ENCODE assay signal across 8 cellular contexts in the genomic region with DNA sequence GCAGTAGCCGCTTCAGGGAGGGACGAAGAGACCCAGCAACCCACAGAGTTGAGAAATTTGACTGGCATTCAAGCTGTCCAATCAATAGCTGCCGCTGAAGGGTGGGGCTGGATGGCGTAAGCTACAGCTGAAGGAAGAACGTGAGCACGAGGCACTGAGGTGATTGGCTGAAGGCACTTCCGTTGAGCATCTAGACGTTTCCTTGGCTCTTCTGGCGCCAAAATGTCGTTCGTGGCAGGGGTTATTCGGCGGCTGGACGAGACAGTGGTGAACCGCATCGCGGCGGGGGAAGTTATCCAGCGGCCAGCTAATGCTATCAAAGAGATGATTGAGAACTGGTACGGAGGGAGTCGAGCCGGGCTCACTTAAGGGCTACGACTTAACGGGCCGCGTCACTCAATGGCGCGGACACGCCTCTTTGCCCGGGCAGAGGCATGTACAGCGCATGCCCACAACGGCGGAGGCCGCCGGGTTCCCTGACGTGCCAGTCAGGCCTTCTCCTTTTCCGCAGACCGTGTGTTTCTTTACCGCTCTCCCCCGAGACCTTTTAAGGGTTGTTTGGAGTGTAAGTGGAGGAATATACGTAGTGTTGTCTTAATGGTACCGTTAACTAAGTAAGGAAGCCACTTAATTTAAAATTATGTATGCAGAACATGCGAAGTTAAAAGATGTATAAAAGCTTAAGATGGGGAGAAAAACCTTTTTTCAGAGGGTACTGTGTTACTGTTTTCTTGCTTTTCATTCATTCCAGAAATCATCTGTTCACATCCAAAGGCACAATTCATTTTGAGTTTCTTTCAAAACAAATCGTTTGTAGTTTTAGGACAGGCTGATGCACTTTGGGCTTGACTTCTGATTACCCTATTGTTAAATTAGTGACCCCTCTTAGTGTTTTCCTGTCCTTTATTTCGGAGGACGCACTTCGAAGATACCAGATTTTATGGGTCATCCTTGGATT. TPM values are rescaled to one million over a fixed set of nuclear protein-coding genes. Genes with fewer than 3 reads are reported as not detected.
DNase-seq lines count a peak whose midpoint lies in the region; ATAC-seq, FAIRE-seq and TF ChIP-seq lines count a peak whose summit lies in the region.

Gene MLH1 (plus strand): TSS at position 193 of the 958 bp plus-strand sequence. CDS start 30 bp downstream, at position 223.

- H3K9me3 ChIP-seq in MG63 (no peaks in the 10 kb centered on the region), pancreas (no peaks in the 10 kb centered on the region), transverse colon (no peaks in the 10 kb centered on the region)

- H3K27me3 ChIP-seq in MG63 (no peaks in the 10 kb centered on the region), pancreas (no peaks in the 10 kb centered on the region), transverse colon (no peaks in the 10 kb centered on the region)

- no peak for TF ChIP-seq CTCF in pancreas (IDR thresholded peaks at IDR 0.05)
- TF ChIP-seq CTCF in transverse colon (IDR thresholded peaks at IDR 0.05): no peak

- DNase-seq in EL (peak; percentile 100), H54 (ENCODE audit: insufficient read length, low spot score) (peak; percentile 72), MG63 (peak; percentile 88), glomerular endothelial cell (ENCODE audit: extremely low read depth, low read depth, low spot score) (peak; percentile 100), pancreas (peak; percentile 93 to 100 (median 96)), transverse colon (peak; percentile 100), NCI-H187 (lab: John Stamatoyannopoulos, UW) (no peak)
- DNase-seq in activated T-helper 9 cell treated with anti-CD3 and anti-CD28 coated beads, Interleukin-2, amount 50 U/mL, for 16 hours (ENCODE audit: low read depth): peak; percentile 90

- H3K27ac ChIP-seq in pancreas (peak within 1 kb of the TSS; percentile 97 to 99 (median 98)), transverse colon (peak within 1 kb of the TSS; percentile 95 to 100 (median 98))

- peak; percentile 100 for FAIRE-seq in H54 (lab: Jason Lieb, UNC)
- FAIRE-seq in pancreas (lab: Jason Lieb, UNC): peak; percentile 23

- H3K36me3 ChIP-seq in MG63 (peaks cover 42% of the 10 kb centered on the region), pancreas (peaks cover 0 to 16% (median 0%) of the 10 kb centered on the region in 3 donors), transverse colon (peaks cover 0 to 10% (median 3%) of the 10 kb centered on the region in 4 donors)

- ATAC-seq in pancreas: peak; percentile 91 to 96 (median 92)

- H3K4me3 ChIP-seq in MG63 (peak within 1 kb of the TSS; percentile 81), pancreas (peak within 1 kb of the TSS; percentile 53 to 73 (median 57)), transverse colon (peak within 1 kb of the TSS; percentile 58 to 80 (median 66))

- TF ChIP-seq EP300 in transverse colon (IDR thresholded peaks at IDR 0.05; ENCODE audit: low read depth): no peak

- H3K4me1 ChIP-seq in pancreas (peaks cover 24 to 39% (median 35%) of the 10 kb centered on the region in 3 donors), transverse colon (peaks cover 27 to 48% (median 40%) of the 10 kb centered on the region in 4 donors)

- 0 to 1% methylated on average over 47 of the region's 47 CpGs for WGBS in pancreas, 2 donors
- 0 to 1% methylated on average over 10 to 39 of the region's 47 CpGs for WGBS in transverse colon (ENCODE audit: low coverage in 1 of 2), 2 donors

- in situ Hi-C loops in transverse colon (cut with MboI; ENCODE audit: low pct_ligation_motif_present in 1 of 4, low pct_unique_long_range_greater_than_20kb in 1 of 4, low sequenced_read_pairs in 3 of 4): no loop called here

- peak; percentile 75 for TF ChIP-seq POLR2A in H54 (IDR thresholded peaks at IDR 0.05; ENCODE audit: low read depth, low read length)
- peak; percentile 68 for TF ChIP-seq POLR2A in transverse colon (IDR thresholded peaks at IDR 0.05)

- intact Hi-C loops in pancreas (cut with DNase I) (no loop called here), transverse colon (cut with DNase I; ENCODE audit: low total_unique reads) (no loop called here)

RNA-seq across cellular contexts. Expression of gene MLH1, which starts in this region (rescaled TPM):
- 37.2 and 41.1 TPM in 2 replicates for total RNA-seq in MG63 (2014; rRNA removed; shearing (Covaris generic); ENCODE audit: low replicate concordance)
- 25.1 and 27.8 TPM in 2 replicates for total RNA-seq in glomerular endothelial cell
- 10 to 100 TPM in 5 of 6 donors, 1 to 10 TPM in 1; 7.9 to 16.4 (median 13.3) TPM for total RNA-seq in pancreas
- 10 to 100 TPM in 1 of 2 donors, 1 to 10 TPM in 1; 8.3 to 15.3 TPM for polyA plus RNA-seq in pancreas
- 10 to 100 TPM; 19.4 to 38.0 (median 27.8) TPM for total RNA-seq in transverse colon

Comparison
In these comparisons a context has a peak if more than half of its experiments do, and no peak if none do; other contexts are left out.
1. DNase-seq: peak in EL (single experiment), H54 (single experiment), MG63 (single experiment), activated T-helper 9 cell treated with anti-CD3 and anti-CD28 coated beads, Interleukin-2, amount 50 U/mL, for 16 hours (single experiment), glomerular endothelial cell (single experiment), pancreas (6 of 6) and transverse colon (single experiment); none in NCI-H187 (0 of 2).
2. Peak in every context shown above with its lines, with median percentiles within 50 percentile points of each other: H3K4me3 ChIP-seq.